In the genomic region with DNA sequence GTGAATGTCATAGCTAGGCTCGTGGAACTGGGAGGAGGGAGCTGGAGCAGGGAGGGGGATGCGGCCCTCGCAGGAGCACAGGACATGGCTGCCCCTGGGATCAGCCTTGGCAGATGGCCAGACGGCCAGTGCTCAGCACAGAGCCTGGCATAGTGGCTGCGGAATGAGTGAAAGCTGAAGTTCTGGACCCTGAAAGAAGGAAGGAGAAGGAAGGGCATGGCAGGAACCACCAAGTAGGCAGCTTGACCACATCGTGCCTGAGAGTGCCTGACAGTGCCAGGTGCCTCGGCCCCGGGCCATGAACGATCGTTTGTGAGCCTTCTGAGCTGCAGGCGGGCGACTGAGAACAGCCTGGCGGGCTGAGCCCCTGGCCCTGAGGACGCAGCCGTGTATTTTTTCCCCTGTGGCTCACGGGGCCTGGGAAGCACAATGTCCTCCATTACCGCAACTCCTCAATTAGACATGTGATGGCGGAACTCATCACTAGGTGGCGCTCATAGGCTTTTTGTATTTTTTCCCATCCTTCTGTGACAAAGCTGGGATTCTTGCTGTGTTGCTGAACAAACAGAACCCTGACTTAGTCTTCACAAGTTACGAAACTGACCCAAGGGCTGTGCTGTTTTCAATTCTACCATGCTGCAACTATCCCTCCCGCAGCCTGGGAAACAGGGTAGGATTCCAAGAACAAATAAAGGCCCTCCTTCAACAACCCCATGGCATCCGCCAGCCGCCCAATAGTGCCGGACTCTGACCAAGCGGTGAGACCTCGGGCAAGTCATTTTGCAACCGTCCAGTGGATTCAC, we compare ENCODE assay signal across 8 cellular contexts. TPM values are rescaled to one million over a fixed set of nuclear protein-coding genes. Genes with fewer than 3 reads are reported as not detected.
DNase-seq lines count a peak whose midpoint lies in the region; ATAC-seq and TF ChIP-seq lines count a peak whose summit lies in the region.

No MANE protein-coding gene starts in this region.

- H3K27ac ChIP-seq in iPS-18a (ENCODE audit: low read length), result no peak overlapping the region

- peak overlapping the region in 1 of 5 experiments; percentile 28 for H3K4me3 Mint-ChIP-seq in brain

- H3K4me1 Mint-ChIP-seq in brain, result peaks cover 15% of the 10 kb centered on the region

- peak overlapping the region; percentile 37 to 83 (median 73) for H3K27ac Mint-ChIP-seq in brain

- H3K9me3 ChIP-seq in iPS-18a (ENCODE audit: control insufficient read depth, low read depth, low read length), result no peaks in the 10 kb centered on the region

- peaks cover 0 to 9% (median 3%) of the 10 kb centered on the region in 5 experiments for H3K9me3 Mint-ChIP-seq in brain

- no peaks in the 10 kb centered on the region for H3K36me3 Mint-ChIP-seq in brain

- ATAC-seq in GM18907 (IDR thresholded peaks at IDR 0.05; ENCODE audit: unreplicated experiment) (peak; percentile 63), HG02938 (IDR thresholded peaks at IDR 0.05; ENCODE audit: unreplicated experiment) (no peak)

- H3K27me3 ChIP-seq in iPS-18a (ENCODE audit: control insufficient read depth, insufficient read depth, low read length), result no peaks in the 10 kb centered on the region

- H3K4me3 ChIP-seq in iPS-18a (ENCODE audit: low read length), result peak overlapping the region; percentile 14
- H3K4me3 ChIP-seq in skeletal muscle cell (ENCODE audit: low read depth, low read length), result no peak overlapping the region

- no peaks in the 10 kb centered on the region for H3K36me3 ChIP-seq in iPS-18a (ENCODE audit: control insufficient read depth, low read depth, low read length)

- peak; percentile 87 for DNase-seq in AG08395 (ENCODE audit: low spot score)
- peak; percentile 9 for DNase-seq in NCI-H1436 treated with DMSO at 0.1 percent for 48 hours (lab: John Stamatoyannopoulos, UW)
- DNase-seq in T-helper 1 cell, result peak in 3 of 5 donors; percentile 6 to 53 (median 25)
- DNase-seq in skeletal muscle cell (ENCODE audit: low read depth), result peak; percentile 71

- peak; percentile 76 to 83 for TF ChIP-seq CTCF in brain (conservative IDR thresholded peaks at IDR 0.05)

- peaks cover 7% of the 10 kb centered on the region for H3K4me1 ChIP-seq in iPS-18a (ENCODE audit: control insufficient read depth, low read depth, low read length)

- H3K9ac ChIP-seq in iPS-18a (ENCODE audit: low read length), result peak overlapping the region; percentile 18

- H3K27me3 Mint-ChIP-seq in brain, result no peaks in the 10 kb centered on the region

RNA-seq across cellular contexts. Expression of gene TMEM61, which starts 29.9 kb away (rescaled TPM):
- 11.7 TPM for polyA plus RNA-seq in brain (ENCODE audit: insufficient read depth, low read depth, low replicate concordance)

RNA-seq across cellular contexts. Expression of gene BSND, which starts 48.2 kb away (rescaled TPM):
- 0.08 TPM for polyA plus RNA-seq in brain (ENCODE audit: insufficient read depth, low read depth, low replicate concordance)

Comparison
In these comparisons a context has a peak if more than half of its experiments do, and no peak if none do; other contexts are left out.
1. DNase-seq: peak in every context shown above with its lines; median percentile 87 in AG08395; 71 in skeletal muscle cell; 25 in T-helper 1 cell; 9 in NCI-H1436 treated with DMSO at 0.1 percent for 48 hours.